Comparison of ENCODE assay signal across 8 cellular contexts in genomic region chr11:32829680-32830412, GRCh38. TPM values are rescaled to one million over a fixed set of nuclear protein-coding genes. Genes with fewer than 3 reads are reported as not detected.
DNase-seq lines count a peak whose midpoint lies in the region; ATAC-seq and TF ChIP-seq lines count a peak whose summit lies in the region.

Gene PRRG4, plus strand, starts transcription at chr11:32829927. Its CDS starts 603 bp downstream, at chr11:32830530.

- peaks cover 7% of the 10 kb centered on the region for H3K4me1 Mint-ChIP-seq in activated T-helper 1 cell treated with anti-CD3 and anti-CD28 coated beads, Interleukin-12 subunit alpha, Interleukin-12 subunit beta, Interleukin-2, Interleukin-4 antibody, amounts not matched to agents 30 ng/mL and 10 ng/mL and 1 ng/mL, durations not matched to agents 14 hours and 24 hours and 36 hours (ENCODE audit: low read depth)

- H3K4me1 ChIP-seq in ovary (ENCODE audit: insufficient read depth) = no peaks in the 10 kb centered on the region

- no peaks in the 10 kb centered on the region for H3K36me3 Mint-ChIP-seq in activated T-helper 1 cell treated with anti-CD3 and anti-CD28 coated beads, Interleukin-12 subunit alpha, Interleukin-12 subunit beta, Interleukin-2, Interleukin-4 antibody, amounts not matched to agents 30 ng/mL and 10 ng/mL and 1 ng/mL, durations not matched to agents 14 hours and 24 hours and 36 hours (ENCODE audit: low read depth)

- H3K36me3 ChIP-seq in BJ (ENCODE audit: control insufficient read depth, insufficient read depth, low read length) (no peaks in the 10 kb centered on the region), ovary (no peaks in the 10 kb centered on the region)

- 4 to 9% (median 7%) methylated on average over 55 to 85 of the region's 85 CpGs for WGBS in ovary, 3 donors

- no peak for TF ChIP-seq CTCF in BJ (IDR thresholded peaks at IDR 0.05; ENCODE audit: insufficient read depth, low read depth, low read length)
- TF ChIP-seq CTCF in ovary (IDR thresholded peaks at IDR 0.05) = no peak

- peak within 1 kb of the TSS; percentile 31 for H3K4me3 ChIP-seq in BJ (ENCODE audit: low read depth, low read length)
- peak within 1 kb of the TSS; percentile 43 for H3K4me3 ChIP-seq in ovary

- intact Hi-C loops in activated T-helper 1 cell treated with anti-CD3 and anti-CD28 coated beads, Interleukin-12 subunit alpha, Interleukin-12 subunit beta, Interleukin-2, Interleukin-4 antibody, amounts not matched to agents 30 ng/mL and 10 ng/mL and 1 ng/mL, durations not matched to agents 14 hours and 24 hours and 36 hours (cut with micrococcal nuclease) = loop anchor here (2.0 to 5.0 kb wide), 2 partner anchors 63 to 243 kb away; partner anchors contain the start of gene QSER1
- intact Hi-C loops in Right ventricle myocardium superior (cut with DNase I) = no loop called here
- intact Hi-C loops in ovary (cut with DNase I) = loop anchor here in 1 of 4 donors (10.0 kb wide), 1 partner anchor 745 kb away; no protein-coding TSS in a partner anchor

- ATAC-seq in GM18861 (IDR thresholded peaks at IDR 0.05; ENCODE audit: unreplicated experiment) = peak; percentile 65
- peak; percentile 72 for ATAC-seq in HG02973 (IDR thresholded peaks at IDR 0.05; ENCODE audit: unreplicated experiment)
- ATAC-seq in Right ventricle myocardium superior (ENCODE audit: poor library complexity) = peak; percentile 93

- peak within 1 kb of the TSS; percentile 90 for H3K4me3 Mint-ChIP-seq in activated T-helper 1 cell treated with anti-CD3 and anti-CD28 coated beads, Interleukin-12 subunit alpha, Interleukin-12 subunit beta, Interleukin-2, Interleukin-4 antibody, amounts not matched to agents 30 ng/mL and 10 ng/mL and 1 ng/mL, durations not matched to agents 14 hours and 24 hours and 36 hours

- CTCF ChIA-PET in BJ (lab: Yijun Ruan, JAX) = no interaction called here

- no peaks in the 10 kb centered on the region for H3K9me3 ChIP-seq in ovary

- POLR2A ChIA-PET in BJ (lab: Charles Lee) = interaction anchor here (0.5 kb wide), 1 partner anchor 246 kb away, joined by 3 read pairs; the partner anchor contains the start of gene EIF3M

- H3K27me3 ChIP-seq in BJ (ENCODE audit: control insufficient read depth, insufficient read depth, low read length) (peaks cover 9% of the 10 kb centered on the region; the same call in 1 of the 2 replicates), ovary (no peaks in the 10 kb centered on the region)

- H3K27ac Mint-ChIP-seq in activated T-helper 1 cell treated with anti-CD3 and anti-CD28 coated beads, Interleukin-12 subunit alpha, Interleukin-12 subunit beta, Interleukin-2, Interleukin-4 antibody, amounts not matched to agents 30 ng/mL and 10 ng/mL and 1 ng/mL, durations not matched to agents 14 hours and 24 hours and 36 hours = peak within 1 kb of the TSS; percentile 82

- H3K27me3 Mint-ChIP-seq in activated T-helper 1 cell treated with anti-CD3 and anti-CD28 coated beads, Interleukin-12 subunit alpha, Interleukin-12 subunit beta, Interleukin-2, Interleukin-4 antibody, amounts not matched to agents 30 ng/mL and 10 ng/mL and 1 ng/mL, durations not matched to agents 14 hours and 24 hours and 36 hours (ENCODE audit: insufficient read depth) = peaks cover 23% of the 10 kb centered on the region

- no peak for TF ChIP-seq POLR2A in ovary (IDR thresholded peaks at IDR 0.05)

- no peaks in the 10 kb centered on the region for H3K9me3 Mint-ChIP-seq in activated T-helper 1 cell treated with anti-CD3 and anti-CD28 coated beads, Interleukin-12 subunit alpha, Interleukin-12 subunit beta, Interleukin-2, Interleukin-4 antibody, amounts not matched to agents 30 ng/mL and 10 ng/mL and 1 ng/mL, durations not matched to agents 14 hours and 24 hours and 36 hours

- H3K27ac ChIP-seq in ovary = no peak within 1 kb of the TSS

- DNase-seq in BJ (ENCODE audit: low read depth) (no peak), NCI-H2171 (lab: John Stamatoyannopoulos, UW) (peak; percentile 58), Right ventricle myocardium superior (peak; percentile 83), ovary (peak in 4 of 5 donors; percentile 18 to 57 (median 26)), T1000 (lab: John Stamatoyannopoulos, UW) (no peak)
- DNase-seq in activated T-helper 1 cell treated with anti-CD3 and anti-CD28 coated beads, Interleukin-12 subunit alpha, Interleukin-12 subunit beta, Interleukin-2, Interleukin-4 antibody, amounts not matched to agents 30 ng/mL and 10 ng/mL and 1 ng/mL, durations not matched to agents 14 hours and 24 hours and 36 hours (ENCODE audit: low spot score) = peak; percentile 46

- no peak for TF ChIP-seq EP300 in ovary (IDR thresholded peaks at IDR 0.05)

RNA-seq across cellular contexts. Expression of gene PRRG4, which starts in this region (rescaled TPM):
- polyA plus RNA-seq in BJ (2011; rRNA removed) (not detected in 2 replicates), ovary (1 to 10 TPM in 1 of 2 donors, under 1 TPM in 1; 0.17 to 1.1 TPM)
- not detected in 2 replicates for polyA minus RNA-seq in BJ (2011; rRNA and poly(A)+ RNA removed)
- total RNA-seq in activated T-helper 1 cell treated with anti-CD3 and anti-CD28 coated beads, Interleukin-12 subunit alpha, Interleukin-12 subunit beta, Interleukin-2, Interleukin-4 antibody, amounts not matched to agents 30 ng/mL and 10 ng/mL and 1 ng/mL, durations not matched to agents 14 hours and 24 hours and 36 hours = 0.83 and 0.91 TPM in 2 replicates
- total RNA-seq in Right ventricle myocardium superior (0.59 TPM), ovary (1 to 10 TPM in 2 of 7 donors, under 1 TPM in 5; 0.20 to 6.5 (median 0.48) TPM)

Comparison
In these comparisons a context has a peak if more than half of its experiments do, and no peak if none do; other contexts are left out.
1. Peak in DNase-seq in activated T-helper 1 cell treated with anti-CD3 and anti-CD28 coated beads, Interleukin-12 subunit alpha, Interleukin-12 subunit beta, Interleukin-2, Interleukin-4 antibody, amounts not matched to agents 30 ng/mL and 10 ng/mL and 1 ng/mL, durations not matched to agents 14 hours and 24 hours and 36 hours; RNA of the gene not detected or under 1 TPM.
2. Peak in DNase-seq and ATAC-seq in Right ventricle myocardium superior; RNA of the gene not detected or under 1 TPM.
3. DNase-seq: peak in NCI-H2171 (single experiment) and ovary (4 of 5); none in BJ (single experiment) and T1000 (single experiment).
4. Peak in every context shown above with its lines, with median percentiles within 50 percentile points of each other: ATAC-seq.